Comparison of ENCODE assay signal across 9 cellular contexts in genomic region chr5:145976431-145977155, GRCh38. TPM values are rescaled to one million over a fixed set of nuclear protein-coding genes. Genes with fewer than 3 reads are reported as not detected.
DNase-seq lines count a peak whose midpoint lies in the region; ATAC-seq and TF ChIP-seq lines count a peak whose summit lies in the region.
"Had no signal": no experiment of that assay in that cellular context is flagged by ENCODE, and none has a peak within 500 bp of the region (broad histone marks: within the 10 kb centered on the region; RNA-seq: fewer than 3 reads in every experiment).

No MANE protein-coding gene starts in this region.

- peak overlapping the region; percentile 88 for H3K27ac ChIP-seq in ACC112 (ENCODE audit: low read depth, low read length)
- no peak overlapping the region for H3K27ac ChIP-seq in adrenal gland
- H3K27ac ChIP-seq: C4-2B had no signal

- no peak for TF ChIP-seq POLR2A in adrenal gland (IDR thresholded peaks at IDR 0.05)

- H3K4me3 ChIP-seq in ACC112 (ENCODE audit: low read depth, low read length) (no peak overlapping the region; the same call in 1 of the 2 replicates), cardiac fibroblast (replicated peaks in 1 of 2; ENCODE audit: low read depth in 2 of 2, low read length in 2 of 2) (no peak overlapping the region), adrenal gland (no peak overlapping the region)

- H3K27me3 ChIP-seq in ACC112 (ENCODE audit: insufficient read depth, low read length) (no peaks in the 10 kb centered on the region), adrenal gland (no peaks in the 10 kb centered on the region)

- H3K9me3 ChIP-seq in adrenal gland (replicated peaks in 1 of 3) = no peaks in the 10 kb centered on the region

- DNase-seq in cardiac fibroblast (ENCODE audit: low read depth in 2 of 2) (peak; percentile 37 to 65), adrenal gland (no peak), NCI-H1930 (lab: John Stamatoyannopoulos, UW) (no peak)
- DNase-seq in stimulated activated CD4-positive, alpha-beta T cell treated with anti-CD3 and anti-CD28 coated beads, Interleukin-4, amount 100 ng/mL, for 1 hour = no peak

- ATAC-seq in GM21390 (IDR thresholded peaks at IDR 0.05; ENCODE audit: unreplicated experiment) (peak; percentile 62), HG03520 (IDR thresholded peaks at IDR 0.05; ENCODE audit: unreplicated experiment) (peak; percentile 90), HG02840 (IDR thresholded peaks at IDR 0.05; ENCODE audit: low FRiP score, unreplicated experiment) (no peak)

- H3K79me2 ChIP-seq in ACC112 (ENCODE audit: control insufficient read depth, insufficient read depth, low read length, unreplicated experiment) = no peaks in the 10 kb centered on the region

- no peaks in the 10 kb centered on the region for H3K36me3 ChIP-seq in ACC112 (ENCODE audit: insufficient read depth, low read length)
- H3K36me3 ChIP-seq in adrenal gland (replicated peaks in 1 of 2) = no peaks in the 10 kb centered on the region

- intact Hi-C loops in adrenal gland (cut with DNase I) = no loop called here

- WGBS in adrenal gland, 4 donors = 70 to 92% (median 89%) methylated on average over 7 of the region's 7 CpGs

- TF ChIP-seq CTCF in cardiac fibroblast (IDR thresholded peaks at IDR 0.05; ENCODE audit: low read depth, low read length) (no peak), adrenal gland (IDR thresholded peaks at IDR 0.05) (no peak)

- peak overlapping the region; percentile 63 for H2AFZ ChIP-seq in ACC112 (ENCODE audit: low read length, unreplicated experiment)

- peaks cover 32% of the 10 kb centered on the region for H3K4me1 ChIP-seq in ACC112 (ENCODE audit: control insufficient read depth, insufficient read depth, low read length, unreplicated experiment)
- H3K4me1 ChIP-seq in adrenal gland (replicated peaks in 1 of 2) = no peaks in the 10 kb centered on the region

RNA-seq across cellular contexts. Expression of gene SH3RF2, which starts 40.2 kb away (rescaled TPM):
- total RNA-seq in adrenal gland = 1 to 10 TPM in 5 of 8 donors, under 1 TPM in 3; 0.69 to 3.8 (median 1.1) TPM
- 1 to 10 TPM in 2 of 3 donors, under 1 TPM in 1; 0.60 to 3.4 (median 2.1) TPM for polyA plus RNA-seq in adrenal gland

Comparison
In these comparisons a context has a peak if more than half of its experiments do, and no peak if none do; other contexts are left out.
1. DNase-seq: peak in cardiac fibroblast (2 of 2); none in adrenal gland (0 of 7), NCI-H1930 (0 of 2) and stimulated activated CD4-positive, alpha-beta T cell treated with anti-CD3 and anti-CD28 coated beads, Interleukin-4, amount 100 ng/mL, for 1 hour (single experiment).